ENCODE assay signal across 18 cellular contexts in genomic region chr17:18194804-18195203, GRCh38.
"Had no signal": no experiment of that assay in that cellular context is flagged by ENCODE, and none has a peak within 500 bp of the region (broad histone marks: within the 10 kb centered on the region; RNA-seq: fewer than 3 reads in every experiment).

No MANE protein-coding gene starts in this region.

- DNase-seq: activated CD4-positive, alpha-beta memory T cell treated with anti-CD3 and anti-CD28 coated beads, Interleukin-2, amount 10 ng/mL, durations not matched to agents 7 days and 5 days; activated CD4-positive, alpha-beta T cell treated with anti-CD3 and anti-CD28 coated beads, Interleukin-2, amount 10 ng/mL, durations not matched to agents 24 days and 14 days; cerebellar nuclear complex; erythroblast; foreskin fibroblast; left ventricle myocardium inferior; naive thymus-derived CD8-positive, alpha-beta T cell; ovary; right cardiac atrium; stimulated activated CD4-positive, alpha-beta T cell treated with anti-CD3 and anti-CD28 coated beads, Interleukin-1b, Interleukin-23, amount 100 ng/mL, for 48 hours; transverse colon had no signal

- H3K4me3 Mint-ChIP-seq: activated CD4-positive, alpha-beta memory T cell treated with anti-CD3 and anti-CD28 coated beads, Interleukin-2, amount 10 ng/mL, durations not matched to agents 7 days and 5 days; activated CD4-positive, alpha-beta T cell treated with anti-CD3 and anti-CD28 coated beads, Interleukin-2, amount 10 ng/mL, durations not matched to agents 24 days and 14 days; activated T-helper 17 cell treated with anti-CD3 and anti-CD28 coated beads, Interleukin-2, amount 50 U/mL, for 72 hours; mesothelial cell of epicardium; stimulated activated effector memory CD8-positive, alpha-beta T cell treated with anti-CD3 and anti-CD28 coated beads, Interleukin-12 subunit alpha, Interleukin-12 subunit beta, amount 100 ng/mL, for 72 hours; T-helper 1 cell treated with Interleukin-12 subunit alpha and Interleukin-12 subunit beta and Interleukin-4 antibody, amounts not matched to agents 30 μg/mL and 1 μg/mL, for 36 hours had no signal

- H3K9me3 Mint-ChIP-seq: activated CD4-positive, alpha-beta memory T cell treated with anti-CD3 and anti-CD28 coated beads, Interleukin-2, amount 10 ng/mL, durations not matched to agents 7 days and 5 days; activated CD4-positive, alpha-beta T cell treated with anti-CD3 and anti-CD28 coated beads, Interleukin-2, amount 10 ng/mL, durations not matched to agents 24 days and 14 days; activated naive CD4-positive, alpha-beta T cell treated with anti-CD3 and anti-CD28 coated beads, Interleukin-2, amount 50 U/mL, for 72 hours; activated T-helper 17 cell treated with anti-CD3 and anti-CD28 coated beads, Interleukin-2, amount 50 U/mL, for 72 hours; mesothelial cell of epicardium; naive thymus-derived CD8-positive, alpha-beta T cell; stimulated activated effector memory CD8-positive, alpha-beta T cell treated with anti-CD3 and anti-CD28 coated beads, Interleukin-12 subunit alpha, Interleukin-12 subunit beta, amount 100 ng/mL, for 72 hours; T-helper 1 cell treated with Interleukin-12 subunit alpha and Interleukin-12 subunit beta and Interleukin-4 antibody, amounts not matched to agents 30 μg/mL and 1 μg/mL, for 36 hours had no signal

- H3K4me3 ChIP-seq: breast epithelium, coronary artery, left ventricle myocardium inferior, ovary, transverse colon had no signal

- H3K9me3 ChIP-seq: breast epithelium, left ventricle myocardium inferior, ovary, transverse colon had no signal

- H3K36me3 ChIP-seq: ovary had no signal

- ATAC-seq: activated naive CD4-positive, alpha-beta T cell treated with anti-CD3 and anti-CD28 coated beads, Interleukin-2, amount 50 U/mL, for 72 hours; activated T-helper 17 cell treated with anti-CD3 and anti-CD28 coated beads, Interleukin-2, amount 50 U/mL, for 72 hours; naive thymus-derived CD8-positive, alpha-beta T cell; right cardiac atrium; stimulated activated effector memory CD8-positive, alpha-beta T cell treated with anti-CD3 and anti-CD28 coated beads, Interleukin-12 subunit alpha, Interleukin-12 subunit beta, amount 100 ng/mL, for 72 hours had no signal

- H3K27me3 ChIP-seq: breast epithelium, ovary, transverse colon had no signal

- H3K27me3 Mint-ChIP-seq: activated CD4-positive, alpha-beta memory T cell treated with anti-CD3 and anti-CD28 coated beads, Interleukin-2, amount 10 ng/mL, durations not matched to agents 7 days and 5 days; activated CD4-positive, alpha-beta T cell treated with anti-CD3 and anti-CD28 coated beads, Interleukin-2, amount 10 ng/mL, durations not matched to agents 24 days and 14 days; activated T-helper 17 cell treated with anti-CD3 and anti-CD28 coated beads, Interleukin-2, amount 50 U/mL, for 72 hours; naive thymus-derived CD8-positive, alpha-beta T cell had no signal

- H3K27ac ChIP-seq: breast epithelium, coronary artery, ovary, transverse colon had no signal

- H3K27ac Mint-ChIP-seq: activated CD4-positive, alpha-beta memory T cell treated with anti-CD3 and anti-CD28 coated beads, Interleukin-2, amount 10 ng/mL, durations not matched to agents 7 days and 5 days; activated T-helper 17 cell treated with anti-CD3 and anti-CD28 coated beads, Interleukin-2, amount 50 U/mL, for 72 hours; mesothelial cell of epicardium; T-helper 1 cell treated with Interleukin-12 subunit alpha and Interleukin-12 subunit beta and Interleukin-4 antibody, amounts not matched to agents 30 μg/mL and 1 μg/mL, for 36 hours had no signal
